8 cellular contexts compared by ENCODE assay signal in genomic region chr7:74289018-74289659, GRCh38. TPM values are rescaled to one million over a fixed set of nuclear protein-coding genes. Genes with fewer than 3 reads are reported as not detected.
DNase-seq lines count a peak whose midpoint lies in the region; ATAC-seq and TF ChIP-seq lines count a peak whose summit lies in the region.

Gene CLIP2 (plus strand): TSS chr7:74289407. CDS start chr7:74317547, 28,140 bp downstream.

- H4K20me1 ChIP-seq in BLaER1, result peaks cover 44% of the 10 kb centered on the region
- peaks cover 36% of the 10 kb centered on the region for H4K20me1 ChIP-seq in osteoblast (ENCODE audit: insufficient read depth, low read length)

- peak; percentile 32 to 39 for DNase-seq in Kasumi-1 (lab: John Stamatoyannopoulos, UW)
- peak; percentile 40 for DNase-seq in SKM-1 (lab: John Stamatoyannopoulos, UW; ENCODE audit: unreplicated experiment)
- peak; percentile 87 for DNase-seq in glutamatergic neuron
- DNase-seq in osteoblast (ENCODE audit: insufficient read length, low spot score, missing footprints), result peak; percentile 99
- peak; percentile 75 for DNase-seq in superior temporal gyrus (ENCODE audit: extremely low spot score)

- peaks cover 50% of the 10 kb centered on the region for H3K79me2 ChIP-seq in osteoblast (ENCODE audit: insufficient read depth, low read length)

- H3K27ac Mint-ChIP-seq in activated naive CD8-positive, alpha-beta T cell, result peak within 1 kb of the TSS; percentile 54
- H3K27ac Mint-ChIP-seq in glutamatergic neuron (ENCODE audit: unreplicated experiment), result peak within 1 kb of the TSS; percentile 94

- no peaks in the 10 kb centered on the region for H3K9me3 Mint-ChIP-seq in activated naive CD8-positive, alpha-beta T cell (ENCODE audit: low read depth)
- peaks cover 15% of the 10 kb centered on the region for H3K9me3 Mint-ChIP-seq in glutamatergic neuron (ENCODE audit: unreplicated experiment)

- TF ChIP-seq CTCF in glutamatergic neuron (IDR thresholded peaks at IDR 0.05; ENCODE audit: partially characterized antibody, unreplicated experiment) (no peak), osteoblast (IDR thresholded peaks at IDR 0.05; ENCODE audit: extremely low read depth, low read depth, low read length) (no peak)

- H3K27ac ChIP-seq in BLaER1, result peak within 1 kb of the TSS; percentile 90
- H3K27ac ChIP-seq in osteoblast (ENCODE audit: low read depth, low read length), result peak within 1 kb of the TSS; percentile 85

- H3K4me1 ChIP-seq in BLaER1 (peaks cover 71% of the 10 kb centered on the region), osteoblast (ENCODE audit: insufficient read depth, low read length) (peaks cover 30% of the 10 kb centered on the region)

- H3K36me3 Mint-ChIP-seq in activated naive CD8-positive, alpha-beta T cell, result no peaks in the 10 kb centered on the region
- H3K36me3 Mint-ChIP-seq in glutamatergic neuron (ENCODE audit: unreplicated experiment), result no peaks in the 10 kb centered on the region

- H3K36me3 ChIP-seq in BLaER1 (no peaks in the 10 kb centered on the region), osteoblast (ENCODE audit: insufficient read depth, low read length) (no peaks in the 10 kb centered on the region)

- H3K9ac ChIP-seq in BLaER1, result peak within 1 kb of the TSS; percentile 94

- peak; percentile 40 for ATAC-seq in GM19395 (IDR thresholded peaks at IDR 0.05; ENCODE audit: unreplicated experiment)

- peak within 1 kb of the TSS; percentile 96 for H3K4me3 ChIP-seq in BLaER1
- H3K4me3 ChIP-seq in osteoblast (ENCODE audit: insufficient read depth, low read length), result peak within 1 kb of the TSS; percentile 96

- H3K9me3 ChIP-seq in BLaER1 (no peaks in the 10 kb centered on the region), osteoblast (ENCODE audit: low read depth, low read length) (no peaks in the 10 kb centered on the region)

- H3K4me3 Mint-ChIP-seq in activated naive CD8-positive, alpha-beta T cell, result peak within 1 kb of the TSS; percentile 86
- H3K4me3 Mint-ChIP-seq in glutamatergic neuron (ENCODE audit: unreplicated experiment), result peak within 1 kb of the TSS; percentile 91

- H3K27me3 ChIP-seq in BLaER1 (no peaks in the 10 kb centered on the region), osteoblast (ENCODE audit: insufficient read depth, low read length) (no peaks in the 10 kb centered on the region)

- H3K4me2 ChIP-seq in BLaER1 (peak within 1 kb of the TSS; percentile 97), osteoblast (ENCODE audit: insufficient read depth, low read length) (peak within 1 kb of the TSS; percentile 87)

- H3K27me3 Mint-ChIP-seq in activated naive CD8-positive, alpha-beta T cell, result peaks cover 2% of the 10 kb centered on the region
- H3K27me3 Mint-ChIP-seq in glutamatergic neuron (ENCODE audit: unreplicated experiment), result peaks cover 16% of the 10 kb centered on the region

- peak within 1 kb of the TSS; percentile 95 for H2AFZ ChIP-seq in osteoblast (ENCODE audit: low read length)

- H3K4me1 Mint-ChIP-seq in activated naive CD8-positive, alpha-beta T cell (ENCODE audit: low read depth), result peaks cover 13% of the 10 kb centered on the region
- peaks cover 26% of the 10 kb centered on the region for H3K4me1 Mint-ChIP-seq in glutamatergic neuron (ENCODE audit: low read depth, unreplicated experiment)

RNA-seq across cellular contexts. Expression of gene CLIP2, which starts in this region (rescaled TPM):
- 96.1 TPM for total RNA-seq in glutamatergic neuron (ENCODE audit: unreplicated experiment)
- total RNA-seq in osteoblast, result 58.3 and 70.9 TPM in 2 replicates

Comparison
In these comparisons a context has a peak if more than half of its experiments do, and no peak if none do; other contexts are left out.
1. Peak in every context shown above with its lines: DNase-seq, ATAC-seq, H3K4me3 ChIP-seq and H3K27ac ChIP-seq.
2. DNase-seq: peak in every context shown above with its lines; median percentile 99 in osteoblast; 87 in glutamatergic neuron; 75 in superior temporal gyrus; 40 in SKM-1; 36 in Kasumi-1.